ENCODE assay signal across 1 cellular context in the genomic region with DNA sequence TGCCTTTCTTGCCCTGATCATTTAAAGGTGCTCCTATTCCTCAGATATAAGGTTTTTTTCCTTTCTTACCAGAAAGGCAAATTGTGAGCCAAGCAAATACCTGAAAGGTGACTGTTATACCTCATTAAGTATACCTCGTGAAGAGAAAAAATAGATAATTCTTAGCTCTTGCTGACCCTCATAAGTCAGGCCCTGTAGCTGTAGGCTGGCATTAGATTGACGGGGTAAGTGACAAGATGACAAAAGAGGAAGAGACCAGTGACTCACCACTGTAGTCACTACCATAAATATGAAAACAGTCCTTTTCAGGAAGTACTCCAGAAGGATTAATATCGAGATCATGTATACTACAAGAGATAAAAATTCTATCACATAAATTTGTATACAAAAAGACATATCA.
TF ChIP-seq lines count a peak whose summit lies in the region.

No MANE protein-coding gene starts in this region.

TF ChIP-seq in SK-N-SH treated with all-trans-retinoic acid at 6 μM for 48 hours, 23 proteins besides CTCF, POLR2A, EP300 and RAD21 (continued from another document):
- TF ChIP-seq TCF4 (CRISPR knock-in tag; IDR thresholded peaks at IDR 0.05; ENCODE audit: borderline replicate concordance) (no peak), ESRRG (CRISPR knock-in tag; IDR thresholded peaks at IDR 0.05) (no peak), BACH2 (CRISPR knock-in tag; IDR thresholded peaks at IDR 0.05; ENCODE audit: borderline replicate concordance) (no peak), SNAI2 (CRISPR knock-in tag; IDR thresholded peaks at IDR 0.05) (no peak), CSDC2 (CRISPR knock-in tag; IDR thresholded peaks at IDR 0.05) (no peak), PPARA (CRISPR knock-in tag; IDR thresholded peaks at IDR 0.05; ENCODE audit: borderline replicate concordance) (no peak)
- TF ChIP-seq, protein P1, sequence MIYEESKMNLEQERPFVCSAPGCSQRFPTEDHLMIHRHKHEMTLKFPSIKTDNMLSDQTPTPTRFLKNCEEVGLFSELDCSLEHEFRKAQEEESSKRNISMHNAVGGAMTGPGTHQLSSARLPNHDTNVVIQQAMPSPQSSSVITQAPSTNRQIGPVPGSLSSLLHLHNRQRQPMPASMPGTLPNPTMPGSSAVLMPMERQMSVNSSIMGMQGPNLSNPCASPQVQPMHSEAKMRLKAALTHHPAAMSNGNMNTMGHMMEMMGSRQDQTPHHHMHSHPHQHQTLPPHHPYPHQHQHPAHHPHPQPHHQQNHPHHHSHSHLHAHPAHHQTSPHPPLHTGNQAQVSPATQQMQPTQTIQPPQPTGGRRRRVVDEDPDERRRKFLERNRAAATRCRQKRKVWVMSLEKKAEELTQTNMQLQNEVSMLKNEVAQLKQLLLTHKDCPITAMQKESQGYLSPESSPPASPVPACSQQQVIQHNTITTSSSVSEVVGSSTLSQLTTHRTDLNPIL (CRISPR knock-in tag; IDR thresholded peaks at IDR 0.05; ENCODE audit: low read depth): no peak
- TF ChIP-seq, protein P2, sequence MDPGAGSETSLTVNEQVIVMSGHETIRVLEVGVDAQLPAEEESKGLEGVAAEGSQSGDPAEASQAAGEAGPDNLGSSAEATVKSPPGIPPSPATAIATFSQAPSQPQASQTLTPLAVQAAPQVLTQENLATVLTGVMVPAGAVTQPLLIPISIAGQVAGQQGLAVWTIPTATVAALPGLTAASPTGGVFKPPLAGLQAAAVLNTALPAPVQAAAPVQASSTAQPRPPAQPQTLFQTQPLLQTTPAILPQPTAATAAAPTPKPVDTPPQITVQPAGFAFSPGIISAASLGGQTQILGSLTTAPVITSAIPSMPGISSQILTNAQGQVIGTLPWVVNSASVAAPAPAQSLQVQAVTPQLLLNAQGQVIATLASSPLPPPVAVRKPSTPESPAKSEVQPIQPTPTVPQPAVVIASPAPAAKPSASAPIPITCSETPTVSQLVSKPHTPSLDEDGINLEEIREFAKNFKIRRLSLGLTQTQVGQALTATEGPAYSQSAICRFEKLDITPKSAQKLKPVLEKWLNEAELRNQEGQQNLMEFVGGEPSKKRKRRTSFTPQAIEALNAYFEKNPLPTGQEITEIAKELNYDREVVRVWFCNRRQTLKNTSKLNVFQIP (CRISPR knock-in tag; IDR thresholded peaks at IDR 0.05; ENCODE audit: borderline replicate concordance, low read depth): no peak
TF ChIP-seq in SK-N-SH treated with all-trans-retinoic acid at 6 μM for 48 hours: peak in this region for 0.
